ENCODE assay signal across 1 cellular context in the genomic region with DNA sequence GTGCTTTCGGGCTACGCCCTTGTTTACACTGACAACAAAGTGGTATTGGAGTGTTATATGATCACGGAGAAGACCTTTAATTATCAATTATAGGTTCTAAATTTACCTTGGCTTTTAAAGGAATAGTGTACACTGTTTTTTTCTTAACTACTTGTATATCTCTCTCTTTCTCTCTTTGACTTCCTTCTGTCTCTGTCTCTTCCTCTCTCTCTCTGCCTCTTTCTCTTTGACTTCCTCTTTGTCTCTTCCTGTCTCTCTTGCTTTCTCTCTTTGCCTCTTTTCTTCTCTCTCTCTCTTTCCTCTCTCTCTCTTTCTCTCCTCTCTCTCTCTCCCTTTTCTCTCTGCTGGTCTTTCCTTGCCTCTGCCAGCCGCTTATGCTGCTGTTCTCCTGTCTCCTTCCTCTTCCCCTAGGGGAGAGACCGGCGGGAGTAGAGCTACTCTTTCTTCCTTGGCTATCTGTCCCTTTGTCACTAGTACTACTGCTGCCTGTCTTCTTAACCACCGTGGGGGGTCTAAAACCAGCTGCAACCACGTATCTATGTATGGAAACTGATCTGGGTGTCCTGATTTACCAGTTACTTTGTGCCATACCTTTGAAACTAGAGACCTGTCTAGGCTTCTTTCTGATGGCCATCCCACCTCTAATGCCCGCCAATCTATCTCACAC.
TF ChIP-seq lines count a peak whose summit lies in the region.

No MANE protein-coding gene starts in this region.

TF ChIP-seq in K562, 482 proteins besides CTCF, POLR2A, EP300 and RAD21 (continued from another document and continues in another):
- TF ChIP-seq, protein P1, sequence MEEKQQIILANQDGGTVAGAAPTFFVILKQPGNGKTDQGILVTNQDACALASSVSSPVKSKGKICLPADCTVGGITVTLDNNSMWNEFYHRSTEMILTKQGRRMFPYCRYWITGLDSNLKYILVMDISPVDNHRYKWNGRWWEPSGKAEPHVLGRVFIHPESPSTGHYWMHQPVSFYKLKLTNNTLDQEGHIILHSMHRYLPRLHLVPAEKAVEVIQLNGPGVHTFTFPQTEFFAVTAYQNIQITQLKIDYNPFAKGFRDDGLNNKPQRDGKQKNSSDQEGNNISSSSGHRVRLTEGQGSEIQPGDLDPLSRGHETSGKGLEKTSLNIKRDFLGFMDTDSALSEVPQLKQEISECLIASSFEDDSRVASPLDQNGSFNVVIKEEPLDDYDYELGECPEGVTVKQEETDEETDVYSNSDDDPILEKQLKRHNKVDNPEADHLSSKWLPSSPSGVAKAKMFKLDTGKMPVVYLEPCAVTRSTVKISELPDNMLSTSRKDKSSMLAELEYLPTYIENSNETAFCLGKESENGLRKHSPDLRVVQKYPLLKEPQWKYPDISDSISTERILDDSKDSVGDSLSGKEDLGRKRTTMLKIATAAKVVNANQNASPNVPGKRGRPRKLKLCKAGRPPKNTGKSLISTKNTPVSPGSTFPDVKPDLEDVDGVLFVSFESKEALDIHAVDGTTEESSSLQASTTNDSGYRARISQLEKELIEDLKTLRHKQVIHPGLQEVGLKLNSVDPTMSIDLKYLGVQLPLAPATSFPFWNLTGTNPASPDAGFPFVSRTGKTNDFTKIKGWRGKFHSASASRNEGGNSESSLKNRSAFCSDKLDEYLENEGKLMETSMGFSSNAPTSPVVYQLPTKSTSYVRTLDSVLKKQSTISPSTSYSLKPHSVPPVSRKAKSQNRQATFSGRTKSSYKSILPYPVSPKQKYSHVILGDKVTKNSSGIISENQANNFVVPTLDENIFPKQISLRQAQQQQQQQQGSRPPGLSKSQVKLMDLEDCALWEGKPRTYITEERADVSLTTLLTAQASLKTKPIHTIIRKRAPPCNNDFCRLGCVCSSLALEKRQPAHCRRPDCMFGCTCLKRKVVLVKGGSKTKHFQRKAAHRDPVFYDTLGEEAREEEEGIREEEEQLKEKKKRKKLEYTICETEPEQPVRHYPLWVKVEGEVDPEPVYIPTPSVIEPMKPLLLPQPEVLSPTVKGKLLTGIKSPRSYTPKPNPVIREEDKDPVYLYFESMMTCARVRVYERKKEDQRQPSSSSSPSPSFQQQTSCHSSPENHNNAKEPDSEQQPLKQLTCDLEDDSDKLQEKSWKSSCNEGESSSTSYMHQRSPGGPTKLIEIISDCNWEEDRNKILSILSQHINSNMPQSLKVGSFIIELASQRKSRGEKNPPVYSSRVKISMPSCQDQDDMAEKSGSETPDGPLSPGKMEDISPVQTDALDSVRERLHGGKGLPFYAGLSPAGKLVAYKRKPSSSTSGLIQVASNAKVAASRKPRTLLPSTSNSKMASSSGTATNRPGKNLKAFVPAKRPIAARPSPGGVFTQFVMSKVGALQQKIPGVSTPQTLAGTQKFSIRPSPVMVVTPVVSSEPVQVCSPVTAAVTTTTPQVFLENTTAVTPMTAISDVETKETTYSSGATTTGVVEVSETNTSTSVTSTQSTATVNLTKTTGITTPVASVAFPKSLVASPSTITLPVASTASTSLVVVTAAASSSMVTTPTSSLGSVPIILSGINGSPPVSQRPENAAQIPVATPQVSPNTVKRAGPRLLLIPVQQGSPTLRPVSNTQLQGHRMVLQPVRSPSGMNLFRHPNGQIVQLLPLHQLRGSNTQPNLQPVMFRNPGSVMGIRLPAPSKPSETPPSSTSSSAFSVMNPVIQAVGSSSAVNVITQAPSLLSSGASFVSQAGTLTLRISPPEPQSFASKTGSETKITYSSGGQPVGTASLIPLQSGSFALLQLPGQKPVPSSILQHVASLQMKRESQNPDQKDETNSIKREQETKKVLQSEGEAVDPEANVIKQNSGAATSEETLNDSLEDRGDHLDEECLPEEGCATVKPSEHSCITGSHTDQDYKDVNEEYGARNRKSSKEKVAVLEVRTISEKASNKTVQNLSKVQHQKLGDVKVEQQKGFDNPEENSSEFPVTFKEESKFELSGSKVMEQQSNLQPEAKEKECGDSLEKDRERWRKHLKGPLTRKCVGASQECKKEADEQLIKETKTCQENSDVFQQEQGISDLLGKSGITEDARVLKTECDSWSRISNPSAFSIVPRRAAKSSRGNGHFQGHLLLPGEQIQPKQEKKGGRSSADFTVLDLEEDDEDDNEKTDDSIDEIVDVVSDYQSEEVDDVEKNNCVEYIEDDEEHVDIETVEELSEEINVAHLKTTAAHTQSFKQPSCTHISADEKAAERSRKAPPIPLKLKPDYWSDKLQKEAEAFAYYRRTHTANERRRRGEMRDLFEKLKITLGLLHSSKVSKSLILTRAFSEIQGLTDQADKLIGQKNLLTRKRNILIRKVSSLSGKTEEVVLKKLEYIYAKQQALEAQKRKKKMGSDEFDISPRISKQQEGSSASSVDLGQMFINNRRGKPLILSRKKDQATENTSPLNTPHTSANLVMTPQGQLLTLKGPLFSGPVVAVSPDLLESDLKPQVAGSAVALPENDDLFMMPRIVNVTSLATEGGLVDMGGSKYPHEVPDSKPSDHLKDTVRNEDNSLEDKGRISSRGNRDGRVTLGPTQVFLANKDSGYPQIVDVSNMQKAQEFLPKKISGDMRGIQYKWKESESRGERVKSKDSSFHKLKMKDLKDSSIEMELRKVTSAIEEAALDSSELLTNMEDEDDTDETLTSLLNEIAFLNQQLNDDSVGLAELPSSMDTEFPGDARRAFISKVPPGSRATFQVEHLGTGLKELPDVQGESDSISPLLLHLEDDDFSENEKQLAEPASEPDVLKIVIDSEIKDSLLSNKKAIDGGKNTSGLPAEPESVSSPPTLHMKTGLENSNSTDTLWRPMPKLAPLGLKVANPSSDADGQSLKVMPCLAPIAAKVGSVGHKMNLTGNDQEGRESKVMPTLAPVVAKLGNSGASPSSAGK (IDR thresholded peaks at IDR 0.05) = no peak
- TF ChIP-seq MTA1 (IDR thresholded peaks at IDR 0.05; ENCODE audit: borderline replicate concordance) (peak; percentile 68; the same call in 1 of the 2 replicates), HMG20A (CRISPR knock-in tag; conservative IDR thresholded peaks at IDR 0.05) (no peak), ZNF239 (CRISPR knock-in tag; IDR thresholded peaks at IDR 0.05) (no peak), RBM22 (IDR thresholded peaks at IDR 0.05; ENCODE audit: low read depth, low read length, poor library complexity, severe bottlenecking) (no peak), CBX2 (IDR thresholded peaks at IDR 0.05; ENCODE audit: insufficient read depth, low read length, poor library complexity, severe bottlenecking) (no peak)
- TF ChIP-seq, protein P2, sequence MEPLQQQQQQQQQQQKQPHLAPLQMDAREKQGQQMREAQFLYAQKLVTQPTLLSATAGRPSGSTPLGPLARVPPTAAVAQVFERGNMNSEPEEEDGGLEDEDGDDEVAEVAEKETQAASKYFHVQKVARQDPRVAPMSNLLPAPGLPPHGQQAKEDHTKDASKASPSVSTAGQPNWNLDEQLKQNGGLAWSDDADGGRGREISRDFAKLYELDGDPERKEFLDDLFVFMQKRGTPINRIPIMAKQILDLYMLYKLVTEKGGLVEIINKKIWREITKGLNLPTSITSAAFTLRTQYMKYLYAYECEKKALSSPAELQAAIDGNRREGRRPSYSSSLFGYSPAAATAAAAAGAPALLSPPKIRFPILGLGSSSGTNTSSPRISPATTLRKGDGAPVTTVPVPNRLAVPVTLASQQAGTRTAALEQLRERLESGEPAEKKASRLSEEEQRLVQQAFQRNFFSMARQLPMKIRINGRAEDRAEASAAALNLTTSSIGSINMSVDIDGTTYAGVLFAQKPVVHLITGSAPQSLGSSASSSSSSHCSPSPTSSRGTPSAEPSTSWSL (CRISPR knock-in tag; IDR thresholded peaks at IDR 0.05; ENCODE audit: borderline replicate concordance) = no peak; the same call in 1 of the 2 replicates
- TF ChIP-seq, protein P3, sequence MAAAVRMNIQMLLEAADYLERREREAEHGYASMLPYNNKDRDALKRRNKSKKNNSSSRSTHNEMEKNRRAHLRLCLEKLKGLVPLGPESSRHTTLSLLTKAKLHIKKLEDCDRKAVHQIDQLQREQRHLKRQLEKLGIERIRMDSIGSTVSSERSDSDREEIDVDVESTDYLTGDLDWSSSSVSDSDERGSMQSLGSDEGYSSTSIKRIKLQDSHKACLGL (CRISPR knock-in tag; IDR thresholded peaks at IDR 0.05; ENCODE audit: borderline replicate concordance, poor library complexity, severe bottlenecking) = no peak
- TF ChIP-seq, protein P4, sequence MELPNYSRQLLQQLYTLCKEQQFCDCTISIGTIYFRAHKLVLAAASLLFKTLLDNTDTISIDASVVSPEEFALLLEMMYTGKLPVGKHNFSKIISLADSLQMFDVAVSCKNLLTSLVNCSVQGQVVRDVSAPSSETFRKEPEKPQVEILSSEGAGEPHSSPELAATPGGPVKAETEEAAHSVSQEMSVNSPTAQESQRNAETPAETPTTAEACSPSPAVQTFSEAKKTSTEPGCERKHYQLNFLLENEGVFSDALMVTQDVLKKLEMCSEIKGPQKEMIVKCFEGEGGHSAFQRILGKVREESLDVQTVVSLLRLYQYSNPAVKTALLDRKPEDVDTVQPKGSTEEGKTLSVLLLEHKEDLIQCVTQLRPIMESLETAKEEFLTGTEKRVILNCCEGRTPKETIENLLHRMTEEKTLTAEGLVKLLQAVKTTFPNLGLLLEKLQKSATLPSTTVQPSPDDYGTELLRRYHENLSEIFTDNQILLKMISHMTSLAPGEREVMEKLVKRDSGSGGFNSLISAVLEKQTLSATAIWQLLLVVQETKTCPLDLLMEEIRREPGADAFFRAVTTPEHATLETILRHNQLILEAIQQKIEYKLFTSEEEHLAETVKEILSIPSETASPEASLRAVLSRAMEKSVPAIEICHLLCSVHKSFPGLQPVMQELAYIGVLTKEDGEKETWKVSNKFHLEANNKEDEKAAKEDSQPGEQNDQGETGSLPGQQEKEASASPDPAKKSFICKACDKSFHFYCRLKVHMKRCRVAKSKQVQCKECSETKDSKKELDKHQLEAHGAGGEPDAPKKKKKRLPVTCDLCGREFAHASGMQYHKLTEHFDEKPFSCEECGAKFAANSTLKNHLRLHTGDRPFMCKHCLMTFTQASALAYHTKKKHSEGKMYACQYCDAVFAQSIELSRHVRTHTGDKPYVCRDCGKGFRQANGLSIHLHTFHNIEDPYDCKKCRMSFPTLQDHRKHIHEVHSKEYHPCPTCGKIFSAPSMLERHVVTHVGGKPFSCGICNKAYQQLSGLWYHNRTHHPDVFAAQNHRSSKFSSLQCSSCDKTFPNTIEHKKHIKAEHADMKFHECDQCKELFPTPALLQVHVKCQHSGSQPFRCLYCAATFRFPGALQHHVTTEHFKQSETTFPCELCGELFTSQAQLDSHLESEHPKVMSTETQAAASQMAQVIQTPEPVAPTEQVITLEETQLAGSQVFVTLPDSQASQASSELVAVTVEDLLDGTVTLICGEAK (IDR thresholded peaks at IDR 0.05) = peak; percentile 61
- TF ChIP-seq, protein P4 (CRISPR knock-in tag; IDR thresholded peaks at IDR 0.05) = no peak
- TF ChIP-seq, protein P5, sequence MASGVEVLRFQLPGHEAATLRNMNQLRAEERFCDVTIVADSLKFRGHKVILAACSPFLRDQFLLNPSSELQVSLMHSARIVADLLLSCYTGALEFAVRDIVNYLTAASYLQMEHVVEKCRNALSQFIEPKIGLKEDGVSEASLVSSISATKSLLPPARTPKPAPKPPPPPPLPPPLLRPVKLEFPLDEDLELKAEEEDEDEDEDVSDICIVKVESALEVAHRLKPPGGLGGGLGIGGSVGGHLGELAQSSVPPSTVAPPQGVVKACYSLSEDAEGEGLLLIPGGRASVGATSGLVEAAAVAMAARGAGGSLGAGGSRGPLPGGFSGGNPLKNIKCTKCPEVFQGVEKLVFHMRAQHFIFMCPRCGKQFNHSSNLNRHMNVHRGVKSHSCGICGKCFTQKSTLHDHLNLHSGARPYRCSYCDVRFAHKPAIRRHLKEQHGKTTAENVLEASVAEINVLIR (CRISPR knock-in tag; IDR thresholded peaks at IDR 0.05) = no peak
- TF ChIP-seq, protein P6, sequence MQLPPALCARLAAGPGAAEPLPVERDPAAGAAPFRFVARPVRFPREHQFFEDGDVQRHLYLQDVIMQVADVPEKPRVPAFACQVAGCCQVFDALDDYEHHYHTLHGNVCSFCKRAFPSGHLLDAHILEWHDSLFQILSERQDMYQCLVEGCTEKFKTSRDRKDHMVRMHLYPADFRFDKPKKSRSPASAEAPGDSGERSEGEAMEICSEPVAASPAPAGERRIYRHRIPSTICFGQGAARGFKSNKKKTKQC (CRISPR knock-in tag; IDR thresholded peaks at IDR 0.05) = no peak
- TF ChIP-seq, protein P7, sequence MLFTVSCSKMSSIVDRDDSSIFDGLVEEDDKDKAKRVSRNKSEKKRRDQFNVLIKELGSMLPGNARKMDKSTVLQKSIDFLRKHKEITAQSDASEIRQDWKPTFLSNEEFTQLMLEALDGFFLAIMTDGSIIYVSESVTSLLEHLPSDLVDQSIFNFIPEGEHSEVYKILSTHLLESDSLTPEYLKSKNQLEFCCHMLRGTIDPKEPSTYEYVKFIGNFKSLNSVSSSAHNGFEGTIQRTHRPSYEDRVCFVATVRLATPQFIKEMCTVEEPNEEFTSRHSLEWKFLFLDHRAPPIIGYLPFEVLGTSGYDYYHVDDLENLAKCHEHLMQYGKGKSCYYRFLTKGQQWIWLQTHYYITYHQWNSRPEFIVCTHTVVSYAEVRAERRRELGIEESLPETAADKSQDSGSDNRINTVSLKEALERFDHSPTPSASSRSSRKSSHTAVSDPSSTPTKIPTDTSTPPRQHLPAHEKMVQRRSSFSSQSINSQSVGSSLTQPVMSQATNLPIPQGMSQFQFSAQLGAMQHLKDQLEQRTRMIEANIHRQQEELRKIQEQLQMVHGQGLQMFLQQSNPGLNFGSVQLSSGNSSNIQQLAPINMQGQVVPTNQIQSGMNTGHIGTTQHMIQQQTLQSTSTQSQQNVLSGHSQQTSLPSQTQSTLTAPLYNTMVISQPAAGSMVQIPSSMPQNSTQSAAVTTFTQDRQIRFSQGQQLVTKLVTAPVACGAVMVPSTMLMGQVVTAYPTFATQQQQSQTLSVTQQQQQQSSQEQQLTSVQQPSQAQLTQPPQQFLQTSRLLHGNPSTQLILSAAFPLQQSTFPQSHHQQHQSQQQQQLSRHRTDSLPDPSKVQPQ (CRISPR knock-in tag; IDR thresholded peaks at IDR 0.05; ENCODE audit: borderline replicate concordance) = no peak
